14 cellular contexts compared by ENCODE assay signal in the genomic region with DNA sequence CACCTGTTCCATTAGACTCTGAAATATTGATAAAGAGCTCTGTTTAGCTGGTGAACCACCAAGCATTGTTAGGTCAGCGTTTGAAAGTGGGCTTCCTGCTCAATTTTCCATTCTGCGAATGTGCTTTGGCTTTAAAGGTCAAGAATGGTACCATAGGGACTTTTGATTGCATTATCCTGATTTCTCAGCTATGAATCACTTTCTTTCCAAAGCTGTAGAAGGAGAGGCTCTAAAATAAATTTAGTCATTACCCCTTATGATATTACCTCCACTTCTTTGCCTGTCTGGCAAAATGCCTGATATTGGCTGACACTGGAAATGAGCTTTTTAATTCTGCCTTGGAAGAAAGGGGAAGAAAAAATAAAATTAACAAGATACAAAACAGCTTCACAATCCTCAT.
DNase-seq lines count a peak whose midpoint lies in the region; ATAC-seq and TF ChIP-seq lines count a peak whose summit lies in the region.
"Had no signal": no experiment of that assay in that cellular context is flagged by ENCODE, and none has a peak within 500 bp of the region (broad histone marks: within the 10 kb centered on the region; RNA-seq: fewer than 3 reads in every experiment).

No MANE protein-coding gene starts in this region.

- no peak for ATAC-seq in activated CD4-positive, CD25-positive, alpha-beta regulatory T cell treated with anti-CD3 and anti-CD28 coated beads, Interleukin-2, amount 50 U/mL, for 24 hours
- ATAC-seq: GM23338 had no signal

- no peaks in the 10 kb centered on the region for H3K9me3 ChIP-seq in osteoblast (ENCODE audit: low read depth, low read length)

- no peaks in the 10 kb centered on the region for H3K27me3 ChIP-seq in osteoblast (ENCODE audit: insufficient read depth, low read length)

- H3K4me1 ChIP-seq in osteoblast (ENCODE audit: insufficient read depth, low read length): no peaks in the 10 kb centered on the region

- no peak overlapping the region for H3K4me3 ChIP-seq in epithelial cell of esophagus (ENCODE audit: low read length)
- H3K4me3 ChIP-seq in osteoblast (ENCODE audit: insufficient read depth, low read length): no peak overlapping the region
- H3K4me3 ChIP-seq: GM23338 had no signal

- DNase-seq in HS-5 (ENCODE audit: low read depth) (peak; percentile 52), NCI-H446 treated with DMSO at 0.1 percent for 48 hours (lab: John Stamatoyannopoulos, UW) (peak; percentile 42), epithelial cell of esophagus (ENCODE audit: low read depth) (peak; percentile 34), amygdala (lab: John Stamatoyannopoulos, UW) (no peak), osteoblast (ENCODE audit: insufficient read length, low spot score, missing footprints) (no peak)
- DNase-seq: ACHN; CD4-positive, alpha-beta T cell; DMS153; DMS79; GF-D8; H7 had no signal

- H3K36me3 ChIP-seq in osteoblast (ENCODE audit: insufficient read depth, low read length): no peaks in the 10 kb centered on the region

- TF ChIP-seq CTCF in epithelial cell of esophagus (IDR thresholded peaks at IDR 0.05; ENCODE audit: insufficient read depth, low read depth, low read length, missing control alignments): no peak
- no peak for TF ChIP-seq CTCF in osteoblast (IDR thresholded peaks at IDR 0.05; ENCODE audit: extremely low read depth, low read depth, low read length)

- no peaks in the 10 kb centered on the region for H4K20me1 ChIP-seq in osteoblast (ENCODE audit: insufficient read depth, low read length)

- no peak overlapping the region for H2AFZ ChIP-seq in osteoblast (ENCODE audit: low read length)
- H2AFZ ChIP-seq: GM23338 had no signal

- no peaks in the 10 kb centered on the region for H3K79me2 ChIP-seq in osteoblast (ENCODE audit: insufficient read depth, low read length)

- no peak overlapping the region for H3K27ac ChIP-seq in osteoblast (ENCODE audit: low read depth, low read length)
- H3K27ac ChIP-seq: C4-2B had no signal

- H3K4me2 ChIP-seq in osteoblast (ENCODE audit: insufficient read depth, low read length): no peak overlapping the region
- H3K4me2 ChIP-seq: GM23338 had no signal

Comparison
In these comparisons a context has a peak if more than half of its experiments do, and no peak if none do; other contexts are left out.
1. DNase-seq: peak in HS-5 (single experiment), NCI-H446 treated with DMSO at 0.1 percent for 48 hours (single experiment) and epithelial cell of esophagus (single experiment); none in amygdala (0 of 56) and osteoblast (single experiment).